ENCODE assay signal across 12 cellular contexts in genomic region chr18:41905786-41906527, GRCh38. TPM values are rescaled to one million over a fixed set of nuclear protein-coding genes. Genes with fewer than 3 reads are reported as not detected.
DNase-seq lines count a peak whose midpoint lies in the region; ATAC-seq and TF ChIP-seq lines count a peak whose summit lies in the region.
"Had no signal": no experiment of that assay in that cellular context is flagged by ENCODE, and none has a peak within 500 bp of the region (broad histone marks: within the 10 kb centered on the region; RNA-seq: fewer than 3 reads in every experiment).

No MANE protein-coding gene starts in this region.

- H4K20me1 ChIP-seq in GM23338 (replicated peaks; ENCODE audit: insufficient read depth) (no peaks in the 10 kb centered on the region), SK-N-SH (ENCODE audit: insufficient read depth) (no peaks in the 10 kb centered on the region)

- CTCF ChIA-PET in SK-N-SH (lab: Yijun Ruan, JAX) = interaction anchor here (0.7 to 2.3 kb wide), 6 partner anchors 12 to 1330 kb away, joined by 3 to 10 read pairs (median 4); no protein-coding TSS in a partner anchor

- TF ChIP-seq CTCF in GM23338 (conservative IDR thresholded peaks at IDR 0.05; ENCODE audit: low read depth in 2 of 2) (no peak), SK-N-SH (IDR thresholded peaks at IDR 0.05) (no peak)

- POLR2A ChIA-PET in SK-N-SH (lab: Yijun Ruan, JAX) = no interaction called here

- no peaks in the 10 kb centered on the region for H3K36me3 Mint-ChIP-seq in GM23338 (ENCODE audit: low read depth)

- H3K4me1 ChIP-seq in GM23338 (ENCODE audit: insufficient read depth) = no peaks in the 10 kb centered on the region
- H3K4me1 ChIP-seq in SK-N-SH (ENCODE audit: control insufficient read depth in 1 of 2, insufficient read depth in 2 of 2, low read depth in 1 of 2, low read length in 1 of 2) = no peaks in the 10 kb centered on the region; a peak in 2 of 4 replicates
- no peaks in the 10 kb centered on the region for H3K4me1 ChIP-seq in mesendoderm (ENCODE audit: control insufficient read depth, low read depth, low read length)

- no peak overlapping the region for H3K4ac ChIP-seq in mesendoderm (ENCODE audit: low read depth, low read length)

- H3F3A ChIP-seq in GM23338 (replicated peaks; ENCODE audit: low read depth) (no peaks in the 10 kb centered on the region), SK-N-SH (replicated peaks; ENCODE audit: insufficient read depth) (peaks cover 4% of the 10 kb centered on the region)

- TF ChIP-seq RAD21 in SK-N-SH (IDR thresholded peaks at IDR 0.05; ENCODE audit: low read length) = no peak

- H3K56ac ChIP-seq in mesendoderm (ENCODE audit: low read length) = no peak overlapping the region

- H3K23ac ChIP-seq in mesendoderm (ENCODE audit: low read length) = no peak overlapping the region

- H3K36me3 ChIP-seq in GM23338 (ENCODE audit: insufficient read depth) (no peaks in the 10 kb centered on the region), SK-N-SH (replicated peaks in 1 of 2; ENCODE audit: control insufficient read depth in 1 of 2, insufficient read depth in 2 of 2, low read length in 1 of 2) (no peaks in the 10 kb centered on the region), mesendoderm (ENCODE audit: control insufficient read depth, insufficient read depth, low read length) (no peaks in the 10 kb centered on the region)

- peak overlapping the region; percentile 84; the same call in 1 of the 2 replicates for H2AFZ ChIP-seq in GM23338
- H2AFZ ChIP-seq in SK-N-SH (ENCODE audit: low read depth) = peak overlapping the region; percentile 58; the same call in 1 of the 2 replicates

- no peaks in the 10 kb centered on the region for H3K79me1 ChIP-seq in mesendoderm (ENCODE audit: low read length)

- H3K4me1 Mint-ChIP-seq in GM23338 = peaks cover 6% of the 10 kb centered on the region; the same call in 2 of the 3 replicates

- H3K27me3 ChIP-seq in GM23338 (ENCODE audit: insufficient read depth) = no peaks in the 10 kb centered on the region
- no peaks in the 10 kb centered on the region for H3K27me3 ChIP-seq in SK-N-SH (ENCODE audit: insufficient read depth)
- H3K27me3 ChIP-seq in mesendoderm (ENCODE audit: insufficient read depth, low read length, poor library complexity) = no peaks in the 10 kb centered on the region

- H4K5ac ChIP-seq in mesendoderm (ENCODE audit: low read length) = no peak overlapping the region

- H3K27ac ChIP-seq in GM23338 (ENCODE audit: low read depth) = no peak overlapping the region
- peak overlapping the region in 1 of 2 experiments; percentile 48; a peak in 3 of 4 replicates for H3K27ac ChIP-seq in SK-N-SH (ENCODE audit: low read depth in 2 of 2, low read length in 1 of 2)
- no peak overlapping the region for H3K27ac ChIP-seq in mesendoderm (ENCODE audit: low read depth, low read length)

- 22% methylated on average over 1 of the region's 1 CpG for WGBS in SK-N-SH (ENCODE audit: low lambda C conversion rate)
- no CpG with 5 or more reads among the region's 1 CpG for WGBS in mesendoderm (ENCODE audit: extremely low coverage, insufficient coverage, low lambda C conversion rate)

- no peak overlapping the region for H2BK120ac ChIP-seq in mesendoderm (ENCODE audit: low read depth, low read length)

- no peak overlapping the region for H3K4me3 Mint-ChIP-seq in GM23338
- H3K4me3 Mint-ChIP-seq: stimulated activated naive CD8-positive, alpha-beta T cell treated with anti-CD3 and anti-CD28 coated beads, Interleukin-15, Interleukin-2, amounts not matched to agents 100 ng/mL and 50 ng/mL, for 24 hours had no signal

- no peak overlapping the region for H4K8ac ChIP-seq in mesendoderm (ENCODE audit: low read depth, low read length)

- H3K9me3 Mint-ChIP-seq in GM23338 = no peaks in the 10 kb centered on the region
- H3K9me3 Mint-ChIP-seq: stimulated activated naive CD8-positive, alpha-beta T cell treated with anti-CD3 and anti-CD28 coated beads, Interleukin-15, Interleukin-2, amounts not matched to agents 100 ng/mL and 50 ng/mL, for 24 hours had no signal

- no peak overlapping the region for H3K9ac ChIP-seq in SK-N-SH
- H3K9ac ChIP-seq in mesendoderm (ENCODE audit: low read length) = no peak overlapping the region

- no peak for DNase-seq in activated CD4-positive, CD25-positive, alpha-beta regulatory T cell treated with anti-CD3 and anti-CD28 coated beads, Interleukin-2, amount 50 U/mL, for 72 hours
- no peak for DNase-seq in GM23338 (ENCODE audit: low spot score)
- DNase-seq in SK-N-SH = peak; percentile 26
- peak; percentile 19 for DNase-seq in mesendoderm
- no peak for DNase-seq in NCI-H446 (lab: John Stamatoyannopoulos, UW)
- no peak for DNase-seq in stimulated activated CD4-positive, alpha-beta T cell treated with anti-CD3 and anti-CD28 coated beads, Interleukin-4, amount 100 ng/mL, for 24 hours
- DNase-seq: activated CD8-positive, alpha-beta memory T cell treated with anti-CD3 and anti-CD28 coated beads, Interleukin-2, amount 50 U/mL, for 48 hours; GDM1; left colon had no signal

- H3K4me2 ChIP-seq in GM23338 (no peak overlapping the region), SK-N-SH (peak overlapping the region; percentile 44; the same call in 1 of the 2 replicates), mesendoderm (ENCODE audit: low read length) (no peak overlapping the region)

- TF ChIP-seq EP300 in SK-N-SH (IDR thresholded peaks at IDR 0.05; ENCODE audit: borderline replicate concordance in 1 of 2, low read depth in 1 of 2, low read length in 1 of 2) = peak in 1 of 2 experiments; percentile 8; a peak in 1 of 4 replicates

- no peak overlapping the region for H3K18ac ChIP-seq in mesendoderm (ENCODE audit: low read length)

- H3K27me3 Mint-ChIP-seq in GM23338 (ENCODE audit: insufficient read depth, low read depth, poor library complexity) = no peaks in the 10 kb centered on the region
- H3K27me3 Mint-ChIP-seq: stimulated activated naive CD8-positive, alpha-beta T cell treated with anti-CD3 and anti-CD28 coated beads, Interleukin-15, Interleukin-2, amounts not matched to agents 100 ng/mL and 50 ng/mL, for 24 hours had no signal

- H3K9me2 ChIP-seq in GM23338 (ENCODE audit: insufficient read depth) = peaks cover 3% of the 10 kb centered on the region; the same call in 1 of the 2 replicates
- H3K9me2 ChIP-seq in SK-N-SH = no peaks in the 10 kb centered on the region

- H3K79me2 ChIP-seq in GM23338 (replicated peaks; ENCODE audit: insufficient read depth) (no peaks in the 10 kb centered on the region), SK-N-SH (ENCODE audit: insufficient read depth) (no peaks in the 10 kb centered on the region), mesendoderm (ENCODE audit: control insufficient read depth, insufficient read depth, low read length) (no peaks in the 10 kb centered on the region)

- H2BK5ac ChIP-seq in mesendoderm (ENCODE audit: low read length) = no peak overlapping the region

- peak overlapping the region; percentile 85 for H2BK15ac ChIP-seq in mesendoderm (replicated peaks; ENCODE audit: low read depth)

- H3K9me3 ChIP-seq in SK-N-SH = no peaks in the 10 kb centered on the region

- H2AK5ac ChIP-seq in mesendoderm (ENCODE audit: low read length) = no peak overlapping the region

- H3K4me3 ChIP-seq in GM23338 (no peak overlapping the region), SK-N-SH (ENCODE audit: low read depth in 2 of 2, low read length in 1 of 2) (peak overlapping the region in 1 of 2 experiments; percentile 43; a peak in 2 of 4 replicates), mesendoderm (ENCODE audit: low read length) (no peak overlapping the region)

- H3K27ac Mint-ChIP-seq in GM23338 = no peak overlapping the region
- H3K27ac Mint-ChIP-seq: stimulated activated naive CD8-positive, alpha-beta T cell treated with anti-CD3 and anti-CD28 coated beads, Interleukin-15, Interleukin-2, amounts not matched to agents 100 ng/mL and 50 ng/mL, for 24 hours had no signal

- ATAC-seq in activated CD4-positive, CD25-positive, alpha-beta regulatory T cell treated with anti-CD3 and anti-CD28 coated beads, Interleukin-2, amount 50 U/mL, for 24 hours = peak; percentile 31 to 37
- ATAC-seq in GM23338 (no peak), GM21737 (IDR thresholded peaks at IDR 0.05; ENCODE audit: unreplicated experiment) (no peak)
- ATAC-seq: left colon had no signal

TF ChIP-seq in GM23338, 12 proteins besides CTCF, POLR2A, EP300 and RAD21 (continues in another document):
- no peak for TF ChIP-seq ZNF331 (CRISPR knock-in tag; IDR thresholded peaks at IDR 0.05; ENCODE audit: low read depth)
- no peak for TF ChIP-seq ZNF114 (CRISPR knock-in tag; IDR thresholded peaks at IDR 0.05)
- TF ChIP-seq POLR2AphosphoS5 (IDR thresholded peaks at IDR 0.05; ENCODE audit: low read depth) = no peak

TF ChIP-seq in SK-N-SH, 30 proteins besides CTCF, POLR2A, EP300 and RAD21:
- TF ChIP-seq MEF2A (IDR thresholded peaks at IDR 0.05; ENCODE audit: borderline replicate concordance, low read depth) (no peak), TCF12 (IDR thresholded peaks at IDR 0.05) (peak; percentile 75), FOSL2 (IDR thresholded peaks at IDR 0.05; ENCODE audit: borderline replicate concordance, low read depth) (no peak), FOXM1 (IDR thresholded peaks at IDR 0.05; ENCODE audit: low read depth) (0 out of 2 replicates have a peak, but pooled peaks have one; percentile 17), TEAD4 (IDR thresholded peaks at IDR 0.05; ENCODE audit: borderline replicate concordance, insufficient read depth) (peak; percentile 31; the same call in 1 of the 2 replicates)

RNA-seq across cellular contexts. Expression of gene PIK3C3, which starts 49.1 kb away (rescaled TPM):
- 35.4 and 39.5 TPM in 2 replicates for total RNA-seq in GM23338 (2014; rRNA removed; shearing (Covaris generic))
- 24.1 and 25.9 TPM in 2 replicates for polyA plus RNA-seq in GM23338 (2016; fragmentation: Nextera tagmentation; extraction: Ambion mirVana)
- polyA plus RNA-seq in SK-N-SH (2012; rRNA removed) = 26.9 and 38.7 TPM in 2 replicates
- polyA plus RNA-seq in SK-N-SH (2012; cell fraction: cytosol; rRNA removed) = 40.9 and 52.6 TPM in 2 replicates
- polyA plus RNA-seq in SK-N-SH (2012; cell fraction: nucleus; rRNA removed) = 37.3 and 55.4 TPM in 2 replicates
- 26.2 TPM for polyA plus RNA-seq in mesendoderm (2013, experiment 1 of 2)
- polyA plus RNA-seq in mesendoderm (2013, experiment 2 of 2) = 24.0 TPM

Comparison
In these comparisons a context has a peak if more than half of its experiments do, and no peak if none do; other contexts are left out.
1. ATAC-seq: peak in activated CD4-positive, CD25-positive, alpha-beta regulatory T cell treated with anti-CD3 and anti-CD28 coated beads, Interleukin-2, amount 50 U/mL, for 24 hours (2 of 2); none in GM23338 (single experiment) and GM21737 (single experiment).
2. DNase-seq: peak in SK-N-SH (single experiment) and mesendoderm (single experiment); none in activated CD4-positive, CD25-positive, alpha-beta regulatory T cell treated with anti-CD3 and anti-CD28 coated beads, Interleukin-2, amount 50 U/mL, for 72 hours (single experiment), GM23338 (single experiment), NCI-H446 (0 of 2) and stimulated activated CD4-positive, alpha-beta T cell treated with anti-CD3 and anti-CD28 coated beads, Interleukin-4, amount 100 ng/mL, for 24 hours (single experiment).